ENCODE assay signal across 8 cellular contexts in the genomic region with DNA sequence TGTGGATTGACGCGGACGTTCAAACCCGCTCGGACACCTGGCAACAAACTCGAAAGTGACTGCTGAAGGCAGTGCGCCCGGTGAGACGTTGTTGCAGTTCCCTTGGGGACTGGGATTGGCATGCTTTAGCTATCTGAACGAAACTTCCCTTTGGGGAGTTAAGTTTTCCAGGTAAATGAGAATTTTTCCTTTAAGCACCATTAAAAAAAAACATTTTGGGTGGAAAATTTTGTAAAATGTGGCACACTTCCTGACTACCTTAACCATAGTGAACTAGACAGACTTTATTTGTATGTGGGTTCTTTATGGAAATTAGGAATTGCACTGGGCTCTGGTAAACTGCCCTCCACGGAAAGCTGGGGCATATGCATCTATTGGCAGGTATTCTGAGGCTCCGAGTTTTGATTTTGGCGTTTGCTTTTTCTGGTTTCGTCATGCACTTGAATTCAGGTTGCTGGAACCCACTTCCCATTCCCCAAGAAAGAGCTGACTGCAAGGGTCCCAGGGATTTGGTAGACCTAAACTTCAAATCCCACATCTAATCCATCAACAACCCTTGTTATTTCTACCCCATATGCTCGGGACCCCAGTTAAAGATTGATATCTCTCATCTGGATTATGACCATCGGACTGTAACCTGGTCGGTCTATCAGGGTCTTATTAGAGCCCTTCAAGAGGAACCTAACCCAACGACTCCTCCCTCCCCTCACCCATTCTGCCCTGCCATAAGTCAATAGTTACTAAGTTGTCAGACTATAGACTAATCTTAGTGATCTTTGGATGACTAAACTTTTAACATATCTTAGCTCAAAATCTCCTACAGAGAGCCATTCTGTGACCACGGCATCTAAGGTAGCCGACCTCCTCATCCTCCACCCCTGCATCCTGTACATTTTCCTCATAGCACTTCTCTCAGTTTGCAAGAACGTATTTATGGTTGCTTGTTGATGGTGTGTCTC. TPM values are rescaled to one million over a fixed set of nuclear protein-coding genes. Genes with fewer than 3 reads are reported as not detected.
DNase-seq lines count a peak whose midpoint lies in the region; ATAC-seq, FAIRE-seq and TF ChIP-seq lines count a peak whose summit lies in the region.

No MANE protein-coding gene starts in this region.

- peaks cover 4% of the 10 kb centered on the region for H3K36me3 Mint-ChIP-seq in WTC11

- H3K4me2 ChIP-seq in SK-N-SH (peak overlapping the region; percentile 85), skeletal muscle satellite cell (ENCODE audit: low read length) (peak overlapping the region; percentile 84)

- POLR2A ChIA-PET in SK-N-SH (lab: Yijun Ruan, JAX) (interaction anchor here (0.7 to 2.9 kb wide), 3 partner anchors 9 to 39 kb away, joined by 6 to 14 read pairs (median 11); no protein-coding TSS in a partner anchor), WTC11 (lab: Charles Lee) (interaction anchor here (0.6 to 1.6 kb wide), 6 partner anchors 13 to 354 kb away, joined by 3 to 5 read pairs (median 4); a partner anchor contains a TSS)

- TF ChIP-seq RAD21 in SK-N-SH (IDR thresholded peaks at IDR 0.05; ENCODE audit: low read length), result no peak

- H3K36me3 ChIP-seq in SK-N-SH (replicated peaks in 1 of 2; ENCODE audit: control insufficient read depth in 1 of 2, insufficient read depth in 2 of 2, low read length in 1 of 2), result peaks cover 3 to 8% of the 10 kb centered on the region in 2 experiments
- peaks cover 6% of the 10 kb centered on the region for H3K36me3 ChIP-seq in skeletal muscle satellite cell (ENCODE audit: insufficient read depth, low read length)

- no peak for ATAC-seq in SK-N-SH treated with all-trans-retinoic acid at 6 μM for 48 hours
- no peak for ATAC-seq in WTC11
- no peak for ATAC-seq in foreskin keratinocyte
- ATAC-seq in GM18498 (IDR thresholded peaks at IDR 0.05; ENCODE audit: unreplicated experiment), result no peak

- 0 out of 4 replicates have a peak, but pooled peaks of 1 of the 2 experiments have one; percentile 10 for TF ChIP-seq EP300 in SK-N-SH (IDR thresholded peaks at IDR 0.05; ENCODE audit: borderline replicate concordance in 1 of 2, low read depth in 1 of 2, low read length in 1 of 2)

- 52% methylated on average over 15 of the region's 21 CpGs for WGBS in SK-N-SH (ENCODE audit: low lambda C conversion rate)

- CTCF ChIA-PET in SK-N-SH (lab: Yijun Ruan, JAX), result interaction anchor here (0.6 to 7.7 kb wide), 13 partner anchors 8 to 431 kb away, joined by 3 to 46 read pairs (median 3); no protein-coding TSS in a partner anchor
- CTCF ChIA-PET in WTC11 (lab: Charles Lee), result interaction anchor here (0.8 to 4.8 kb wide), 14 partner anchors 14 to 489 kb away, joined by 3 to 36 read pairs (median 4); a partner anchor contains a TSS

- H3K27me3 ChIP-seq in SK-N-SH (ENCODE audit: insufficient read depth) (no peaks in the 10 kb centered on the region), foreskin keratinocyte (no peaks in the 10 kb centered on the region), skeletal muscle satellite cell (ENCODE audit: control insufficient read depth, insufficient read depth, low read length) (no peaks in the 10 kb centered on the region)

- H3K4me1 ChIP-seq in SK-N-SH (ENCODE audit: control insufficient read depth in 1 of 2, insufficient read depth in 2 of 2, low read depth in 1 of 2, low read length in 1 of 2) (peaks cover 25 to 29% of the 10 kb centered on the region in 2 experiments), foreskin keratinocyte (peaks cover 43% of the 10 kb centered on the region), skeletal muscle satellite cell (ENCODE audit: control insufficient read depth, insufficient read depth, low read length) (peaks cover 45% of the 10 kb centered on the region)

- H3K9me3 ChIP-seq in SK-N-SH (no peaks in the 10 kb centered on the region), skeletal muscle satellite cell (replicated peaks; ENCODE audit: low read length) (no peaks in the 10 kb centered on the region)

- 0 out of 2 replicates have a peak, but pooled peaks have one; percentile 6 for TF ChIP-seq CTCF in SK-N-SH (IDR thresholded peaks at IDR 0.05)
- TF ChIP-seq CTCF in WTC11 (IDR thresholded peaks at IDR 0.05), result no peak
- no peak for TF ChIP-seq CTCF in foreskin keratinocyte (conservative IDR thresholded peaks at IDR 0.05)

- H3K9ac ChIP-seq in SK-N-SH (peak overlapping the region; percentile 99), skeletal muscle satellite cell (ENCODE audit: low read depth, low read length) (peak overlapping the region; percentile 99)

- H3K27ac ChIP-seq in SK-N-SH (ENCODE audit: low read depth in 2 of 2, low read length in 1 of 2) (peak overlapping the region; percentile 94 to 95), foreskin keratinocyte (peak overlapping the region; percentile 81)

- no peaks in the 10 kb centered on the region for H3K9me2 ChIP-seq in SK-N-SH

- H4K20me1 ChIP-seq in SK-N-SH (ENCODE audit: insufficient read depth), result peaks cover 17% of the 10 kb centered on the region

- peak overlapping the region; percentile 88 for H3K4me3 Mint-ChIP-seq in WTC11

- H3K27ac Mint-ChIP-seq in WTC11, result peak overlapping the region; percentile 44; the same call in 1 of the 2 replicates

- peaks cover 37% of the 10 kb centered on the region for H3K79me2 ChIP-seq in SK-N-SH (ENCODE audit: insufficient read depth)

- DNase-seq in SK-N-SH, result no peak
- DNase-seq in WTC11 (ENCODE audit: low spot score), result no peak
- no peak for DNase-seq in foreskin keratinocyte
- DNase-seq in urothelium cell line (ENCODE audit: low spot score), result no peak
- DNase-seq in GM03348 (ENCODE audit: low spot score), result no peak

- H2AFZ ChIP-seq in SK-N-SH (ENCODE audit: low read depth), result peak overlapping the region; percentile 79

- H3K9me3 Mint-ChIP-seq in WTC11, result no peaks in the 10 kb centered on the region

- H3K4me1 Mint-ChIP-seq in WTC11, result peaks cover 29% of the 10 kb centered on the region

- peaks cover 46% of the 10 kb centered on the region for H3F3A ChIP-seq in SK-N-SH (replicated peaks; ENCODE audit: insufficient read depth)

- peaks cover 15% of the 10 kb centered on the region for H3K27me3 Mint-ChIP-seq in WTC11 (ENCODE audit: low read depth)

- H3K4me3 ChIP-seq in SK-N-SH (ENCODE audit: low read depth in 2 of 2, low read length in 1 of 2) (peak overlapping the region; percentile 76 to 96), skeletal muscle satellite cell (ENCODE audit: low read length) (peak overlapping the region; percentile 84)

- no peak for FAIRE-seq in urothelium cell line (lab: Jason Lieb, UNC)

TF ChIP-seq in SK-N-SH, 30 proteins besides CTCF, POLR2A, EP300 and RAD21 (continues in another document):
- no peak for TF ChIP-seq MEF2A (IDR thresholded peaks at IDR 0.05; ENCODE audit: borderline replicate concordance, low read depth)
- TF ChIP-seq FOXJ3 (CRISPR knock-in tag; IDR thresholded peaks at IDR 0.05), result no peak
- TF ChIP-seq EZH2phosphoT487 (IDR thresholded peaks at IDR 0.05; ENCODE audit: borderline replicate concordance, low read depth), result no peak
- no peak for TF ChIP-seq FOXM1 (IDR thresholded peaks at IDR 0.05; ENCODE audit: low read depth)
- no peak for TF ChIP-seq MXI1 (IDR thresholded peaks at IDR 0.05; ENCODE audit: low read depth, low read length)
- TF ChIP-seq, protein P1, sequence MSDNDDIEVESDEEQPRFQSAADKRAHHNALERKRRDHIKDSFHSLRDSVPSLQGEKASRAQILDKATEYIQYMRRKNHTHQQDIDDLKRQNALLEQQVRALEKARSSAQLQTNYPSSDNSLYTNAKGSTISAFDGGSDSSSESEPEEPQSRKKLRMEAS (IDR thresholded peaks at IDR 0.05; ENCODE audit: low read depth), result 0 out of 2 replicates have a peak, but pooled peaks have one; percentile 35
- TF ChIP-seq TCF12 (IDR thresholded peaks at IDR 0.05), result 0 out of 2 replicates have a peak, but pooled peaks have one; percentile 23

TF ChIP-seq in SK-N-SH treated with all-trans-retinoic acid at 6 μM for 48 hours, 23 proteins besides CTCF, POLR2A, EP300 and RAD21 (continues in another document):
- TF ChIP-seq CSDC2 (CRISPR knock-in tag; IDR thresholded peaks at IDR 0.05), result no peak
- TF ChIP-seq, protein P2, sequence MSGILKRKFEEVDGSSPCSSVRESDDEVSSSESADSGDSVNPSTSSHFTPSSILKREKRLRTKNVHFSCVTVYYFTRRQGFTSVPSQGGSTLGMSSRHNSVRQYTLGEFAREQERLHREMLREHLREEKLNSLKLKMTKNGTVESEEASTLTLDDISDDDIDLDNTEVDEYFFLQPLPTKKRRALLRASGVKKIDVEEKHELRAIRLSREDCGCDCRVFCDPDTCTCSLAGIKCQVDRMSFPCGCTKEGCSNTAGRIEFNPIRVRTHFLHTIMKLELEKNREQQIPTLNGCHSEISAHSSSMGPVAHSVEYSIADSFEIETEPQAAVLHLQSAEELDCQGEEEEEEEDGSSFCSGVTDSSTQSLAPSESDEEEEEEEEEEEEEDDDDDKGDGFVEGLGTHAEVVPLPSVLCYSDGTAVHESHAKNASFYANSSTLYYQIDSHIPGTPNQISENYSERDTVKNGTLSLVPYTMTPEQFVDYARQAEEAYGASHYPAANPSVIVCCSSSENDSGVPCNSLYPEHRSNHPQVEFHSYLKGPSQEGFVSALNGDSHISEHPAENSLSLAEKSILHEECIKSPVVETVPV (CRISPR knock-in tag; IDR thresholded peaks at IDR 0.05), result no peak

TF ChIP-seq in WTC11, 78 proteins besides CTCF, POLR2A, EP300 and RAD21 (continues in another document):
- TF ChIP-seq FOXP1 (CRISPR knock-in tag; IDR thresholded peaks at IDR 0.05; ENCODE audit: borderline replicate concordance) (no peak), ZNF423 (CRISPR knock-in tag; IDR thresholded peaks at IDR 0.05) (no peak)

RNA-seq across cellular contexts. Expression of a gene that starts 0.8 kb away (rescaled TPM):
- polyA plus RNA-seq in SK-N-SH (2012; rRNA removed) (306 and 390 TPM in 2 replicates), foreskin keratinocyte (208 and 222 TPM in 2 replicates)
- 392 and 450 TPM in 2 replicates for polyA plus RNA-seq in SK-N-SH (2012; cell fraction: cytosol; rRNA removed)
- 181 and 247 TPM in 2 replicates for polyA plus RNA-seq in SK-N-SH (2012; cell fraction: nucleus; rRNA removed)
- total RNA-seq in WTC11 (2021) (79.0 to 98.1 TPM (median 91.8 TPM) in 3 replicates), foreskin keratinocyte (114 and 123 TPM in 2 replicates)
- 66.9 and 70.3 TPM in 2 replicates for total RNA-seq in skeletal muscle satellite cell (2012; rRNA removed)

RNA-seq across cellular contexts. Expression of a gene that starts 4.5 kb away (rescaled TPM):
- polyA plus RNA-seq in SK-N-SH (2012; rRNA removed) (2.0 and 2.3 TPM in 2 replicates), foreskin keratinocyte (0.80 and 1.0 TPM in 2 replicates)
- polyA plus RNA-seq in SK-N-SH (2012; cell fraction: cytosol; rRNA removed), result 1.6 and 1.9 TPM in 2 replicates
- polyA plus RNA-seq in SK-N-SH (2012; cell fraction: nucleus; rRNA removed), result 3.5 and 5.0 TPM in 2 replicates
- total RNA-seq in WTC11 (2021) (0.27 to 0.39 TPM (median 0.28 TPM) in 3 replicates), foreskin keratinocyte (0.95 and 1.1 TPM in 2 replicates)
- total RNA-seq in skeletal muscle satellite cell (2012; rRNA removed), result 3.0 and 4.2 TPM in 2 replicates
